Comparison of ENCODE assay signal across 9 cellular contexts in the genomic region with DNA sequence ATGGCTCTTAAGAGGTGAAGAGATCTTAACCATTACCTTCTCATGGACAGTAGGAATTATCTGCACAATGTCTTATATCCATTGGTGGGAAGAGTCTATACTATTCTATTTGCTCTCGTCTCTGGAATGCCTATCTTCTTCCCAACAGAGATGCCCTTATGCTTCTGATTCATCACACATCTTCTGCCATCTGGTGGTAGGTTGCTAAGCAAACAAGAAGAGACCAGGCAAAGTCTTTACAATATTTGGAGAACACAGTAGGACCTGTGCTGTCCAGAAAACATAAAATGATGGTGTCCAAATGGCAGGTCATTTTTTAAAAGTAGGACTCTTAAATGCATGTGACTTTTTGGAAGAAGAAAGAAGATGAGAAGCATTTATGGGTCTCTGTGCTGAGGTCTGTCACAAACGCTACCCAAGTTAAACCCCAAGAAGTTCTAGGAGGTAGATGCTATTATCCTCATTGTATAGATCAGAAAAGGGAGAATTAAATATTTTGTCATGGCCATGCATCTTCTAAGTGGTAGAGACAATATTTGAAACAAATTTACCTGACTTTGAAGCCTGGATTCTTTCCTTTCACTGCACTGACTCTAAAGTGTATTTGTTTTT.
DNase-seq lines count a peak whose midpoint lies in the region; ATAC-seq and TF ChIP-seq lines count a peak whose summit lies in the region.
"Had no signal": no experiment of that assay in that cellular context is flagged by ENCODE, and none has a peak within 500 bp of the region (broad histone marks: within the 10 kb centered on the region; RNA-seq: fewer than 3 reads in every experiment).

No MANE protein-coding gene starts in this region.

- TF ChIP-seq POLR2A in sigmoid colon (IDR thresholded peaks at IDR 0.05) = no peak

- H3K4me1 Mint-ChIP-seq in CD4-positive, alpha-beta memory T cell = no peaks in the 10 kb centered on the region

- H3K27me3 Mint-ChIP-seq in CD4-positive, alpha-beta memory T cell = peaks cover 8 to 12% of the 10 kb centered on the region in 2 donors

- no peaks in the 10 kb centered on the region for H3K36me3 Mint-ChIP-seq in CD4-positive, alpha-beta memory T cell
- H3K36me3 Mint-ChIP-seq: activated naive CD8-positive, alpha-beta T cell had no signal

- POLR2A ChIA-PET in CD4-positive, alpha-beta memory T cell (lab: Charles Lee; ENCODE audit: partially characterized antibody) = no interaction called here

- TF ChIP-seq EP300 in sigmoid colon (IDR thresholded peaks at IDR 0.05) = no peak

- no peak overlapping the region for H3K4me3 Mint-ChIP-seq in CD4-positive, alpha-beta memory T cell
- H3K4me3 Mint-ChIP-seq: activated naive CD8-positive, alpha-beta T cell had no signal

- CTCF ChIA-PET in CD4-positive, alpha-beta memory T cell (lab: Charles Lee; ENCODE audit: partially characterized antibody) = no interaction called here

- DNase-seq in HT-29 (ENCODE audit: low spot score) = peak; percentile 58
- peak; percentile 13 for DNase-seq in OCI-M1 (lab: John Stamatoyannopoulos, UW)
- DNase-seq in lung microvascular endothelial cell (ENCODE audit: low read depth in 2 of 2) = peak; percentile 1 to 7
- no peak for DNase-seq in left colon
- no peak for DNase-seq in sigmoid colon
- no peak for DNase-seq in CD4-positive, alpha-beta memory T cell

- peaks cover 0 to 2% (median 0%) of the 10 kb centered on the region in 8 donors for H3K9me3 Mint-ChIP-seq in CD4-positive, alpha-beta memory T cell

- H3K36me3 ChIP-seq in sigmoid colon = no peaks in the 10 kb centered on the region
- no peaks in the 10 kb centered on the region for H3K36me3 ChIP-seq in CD4-positive, alpha-beta memory T cell (ENCODE audit: insufficient read depth, low read length)

- ATAC-seq in left colon (no peak), HG02588 (IDR thresholded peaks at IDR 0.05; ENCODE audit: unreplicated experiment) (no peak)

- H3K4me3 ChIP-seq in sigmoid colon = no peak overlapping the region
- no peak overlapping the region for H3K4me3 ChIP-seq in CD4-positive, alpha-beta memory T cell (ENCODE audit: low read length in 2 of 2)

- intact Hi-C loops in left colon (cut with DNase I, micrococcal nuclease) (no loop called here), sigmoid colon (cut with DNase I) (no loop called here)
- intact Hi-C loops in CD4-positive, alpha-beta memory T cell (cut with micrococcal nuclease) = no loop called here

- WGBS in sigmoid colon, 2 donors = 36 to 63% methylated on average over 2 of the region's 2 CpGs

- H3K9me3 ChIP-seq in sigmoid colon = no peaks in the 10 kb centered on the region
- H3K9me3 ChIP-seq in CD4-positive, alpha-beta memory T cell (ENCODE audit: control insufficient read depth in 1 of 2, low read length in 2 of 2) = no peaks in the 10 kb centered on the region

- TF ChIP-seq CTCF in GM12873 (IDR thresholded peaks at IDR 0.05; ENCODE audit: insufficient read depth, low read depth, low read length, missing control alignments) = peak; percentile 51
- TF ChIP-seq CTCF in sigmoid colon (IDR thresholded peaks at IDR 0.05) = no peak

- no peak overlapping the region for H3K27ac ChIP-seq in sigmoid colon
- no peak overlapping the region for H3K27ac ChIP-seq in CD4-positive, alpha-beta memory T cell (ENCODE audit: low read depth, low read length)

- H3K27me3 ChIP-seq in sigmoid colon = no peaks in the 10 kb centered on the region
- H3K27me3 ChIP-seq in CD4-positive, alpha-beta memory T cell (ENCODE audit: insufficient read depth, low read length) = no peaks in the 10 kb centered on the region

- H3K4me1 ChIP-seq in sigmoid colon = no peaks in the 10 kb centered on the region
- H3K4me1 ChIP-seq in CD4-positive, alpha-beta memory T cell (ENCODE audit: insufficient read depth, low read length) = no peaks in the 10 kb centered on the region

- no peak overlapping the region for H3K27ac Mint-ChIP-seq in CD4-positive, alpha-beta memory T cell
- H3K27ac Mint-ChIP-seq: activated naive CD8-positive, alpha-beta T cell had no signal

Comparison
In these comparisons a context has a peak if more than half of its experiments do, and no peak if none do; other contexts are left out.
1. DNase-seq: peak in HT-29 (single experiment), OCI-M1 (single experiment) and lung microvascular endothelial cell (2 of 2); none in left colon (0 of 2), sigmoid colon (single experiment) and CD4-positive, alpha-beta memory T cell (0 of 5).